ENCODE assay signal across 17 cellular contexts in the genomic region with DNA sequence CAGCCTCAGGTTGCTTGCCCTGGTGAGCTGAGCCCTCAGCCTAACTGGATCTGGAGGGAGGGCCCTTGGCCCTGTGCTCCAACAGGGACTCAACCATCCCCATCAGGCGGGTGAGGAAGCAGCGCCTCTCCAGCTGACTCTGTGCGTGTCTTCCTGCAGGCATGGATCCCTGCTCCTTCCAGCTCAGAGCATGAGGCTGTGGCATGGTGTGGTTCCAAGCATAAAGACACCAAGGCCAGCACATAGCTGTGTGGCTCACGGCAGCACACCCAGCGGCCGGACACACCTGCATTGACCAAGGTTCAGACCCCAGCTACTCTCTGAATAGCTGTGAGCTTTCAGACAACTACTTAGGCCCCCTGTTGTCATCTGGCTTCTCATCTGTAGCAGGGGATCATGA.
DNase-seq lines count a peak whose midpoint lies in the region; ATAC-seq, FAIRE-seq and TF ChIP-seq lines count a peak whose summit lies in the region.
"Had no signal": no experiment of that assay in that cellular context is flagged by ENCODE, and none has a peak within 500 bp of the region (broad histone marks: within the 10 kb centered on the region; RNA-seq: fewer than 3 reads in every experiment).

No MANE protein-coding gene starts in this region.

- ATAC-seq in Panc1 (no peak), HepG2 (peak; percentile 69)
- ATAC-seq: Right ventricle myocardium inferior had no signal

- no peaks in the 10 kb centered on the region for H3K9me3 Mint-ChIP-seq in type B pancreatic cell
- H3K9me3 Mint-ChIP-seq: CD8-positive, alpha-beta memory T cell had no signal

- H3K9me3 ChIP-seq in Panc1 (ENCODE audit: control insufficient read depth, insufficient read depth, low read depth, low read length) (no peaks in the 10 kb centered on the region), HepG2 (ENCODE audit: low read length) (no peaks in the 10 kb centered on the region)
- H3K9me3 ChIP-seq: BLaER1, Peyer's patch, SK-N-SH had no signal

- H3K27me3 Mint-ChIP-seq in type B pancreatic cell: no peaks in the 10 kb centered on the region
- H3K27me3 Mint-ChIP-seq: CD8-positive, alpha-beta memory T cell had no signal

- no peak overlapping the region for H3K9ac ChIP-seq in HepG2 (ENCODE audit: insufficient read depth, low read depth, low read length)
- H3K9ac ChIP-seq: BLaER1, SK-N-SH had no signal

- in situ Hi-C loops in Panc1 (cut with HindIII; ENCODE audit: low pct_unique_long_range_greater_than_20kb, low sequenced_read_pairs) (no loop called here), HepG2 (cut with HindIII; ENCODE audit: extremely low pct_ligation_motif_present, low pct_unique_long_range_greater_than_20kb) (no loop called here)

- POLR2A ChIA-PET in Panc1 (lab: Charles Lee) (no interaction called here), HepG2 (lab: Yijun Ruan, JAX) (no interaction called here)

- TF ChIP-seq CTCF in Panc1 (IDR thresholded peaks at IDR 0.05) (no peak), HepG2 (CRISPR knock-in tag; IDR thresholded peaks at IDR 0.05) (no peak), type B pancreatic cell (conservative IDR thresholded peaks at IDR 0.05) (no peak)

- TF ChIP-seq POLR2A in HepG2 (IDR thresholded peaks at IDR 0.05; ENCODE audit: insufficient read depth in 1 of 2, low read depth in 2 of 2, low read length in 2 of 2): no peak

- CTCF ChIA-PET in Panc1 (lab: Charles Lee): no interaction called here
- CTCF ChIA-PET in HepG2 (lab: Yijun Ruan, JAX; ENCODE audit: low intra/inter-chr PET ratio, low total read pairs): no interaction called here

- H3K27me3 ChIP-seq in Panc1 (ENCODE audit: control insufficient read depth, insufficient read depth, low read length): no peaks in the 10 kb centered on the region
- no peaks in the 10 kb centered on the region for H3K27me3 ChIP-seq in HepG2 (ENCODE audit: control insufficient read depth in 1 of 2, insufficient read depth in 2 of 2, low read length in 2 of 2)
- H3K27me3 ChIP-seq: BLaER1, Peyer's patch had no signal

- H3K4me3 Mint-ChIP-seq in type B pancreatic cell: no peak overlapping the region
- H3K4me3 Mint-ChIP-seq: CD8-positive, alpha-beta memory T cell had no signal

- intact Hi-C loops in Panc1 (cut with micrococcal nuclease; ENCODE audit: unreplicated experiment) (loop anchor here (10.0 kb wide), 1 partner anchor 97 kb away; no protein-coding TSS in a partner anchor), HepG2 (cut with micrococcal nuclease; ENCODE audit: unreplicated experiment) (no loop called here)

- no CpG with 5 or more reads among the region's 6 CpGs for WGBS in HepG2 (ENCODE audit: low lambda C conversion rate)

- no peak for TF ChIP-seq RAD21 in HepG2 (CRISPR knock-in tag; IDR thresholded peaks at IDR 0.05)

- FAIRE-seq in HepG2 (lab: Jason Lieb, UNC): no peak
- FAIRE-seq: G401.6 had no signal

- H3K36me3 ChIP-seq in Panc1 (ENCODE audit: control insufficient read depth, insufficient read depth, low read length) (no peaks in the 10 kb centered on the region), HepG2 (replicated peaks in 1 of 2; ENCODE audit: control insufficient read depth in 1 of 2, insufficient read depth in 2 of 2, low read length in 2 of 2) (peaks cover 0 to 2% of the 10 kb centered on the region in 2 experiments; a peak in 1 of 5 replicates)
- H3K36me3 ChIP-seq: BLaER1, Peyer's patch had no signal

- DNase-seq in NCI-H2171 treated with DMSO at 0.1 percent for 48 hours (lab: John Stamatoyannopoulos, UW) (peak; percentile 38), NCI-H2171 (lab: John Stamatoyannopoulos, UW) (no peak), Panc1 (ENCODE audit: low read depth, low spot score) (no peak), HepG2 (ENCODE audit: low spot score) (peak; percentile 4), type B pancreatic cell (ENCODE audit: extremely low spot score, unreplicated experiment) (peak; percentile 20), MV-4-11 (lab: John Stamatoyannopoulos, UW) (no peak), substantia nigra (lab: John Stamatoyannopoulos, UW) (no peak), HuH-7.5 (ENCODE audit: low spot score) (no peak)
- DNase-seq: 8988T; CD8-positive, alpha-beta memory T cell; DND-41; NCI-H510A treated with DMSO at 0.1 percent for 48 hours; Peyer's patch; SK-N-SH had no signal

- TF ChIP-seq EP300 in HepG2 (IDR thresholded peaks at IDR 0.05; ENCODE audit: low read depth in 2 of 2, low read length in 2 of 2) (no peak), HepG2 (CRISPR knock-in tag; IDR thresholded peaks at IDR 0.05; ENCODE audit: borderline replicate concordance) (no peak)

- BruUV-seq in Panc1 (replicated peaks; lab: Mats Ljungman, UMichigan) (no TSS peak), HepG2 (replicated peaks; lab: Mats Ljungman, UMichigan) (no TSS peak)

- H3K36me3 Mint-ChIP-seq in type B pancreatic cell: no peaks in the 10 kb centered on the region

- H3K27ac ChIP-seq in Panc1 (ENCODE audit: low read length): peak overlapping the region; percentile 90
- peak overlapping the region; percentile 15 for H3K27ac ChIP-seq in HepG2 (ENCODE audit: extremely low read length, insufficient read depth, low read length)
- no peak overlapping the region for H3K27ac ChIP-seq in substantia nigra (ENCODE audit: low read depth, low read length, poor library complexity, severe bottlenecking)
- H3K27ac ChIP-seq: BLaER1, Peyer's patch had no signal

- H2AFZ ChIP-seq in HepG2 (ENCODE audit: low read length): no peak overlapping the region

- H4K20me1 ChIP-seq in HepG2 (ENCODE audit: insufficient read depth, low read length): no peaks in the 10 kb centered on the region

- no peak overlapping the region for H3K4me3 ChIP-seq in Panc1 (ENCODE audit: low read depth in 2 of 2, low read length in 2 of 2)
- no peak overlapping the region for H3K4me3 ChIP-seq in HepG2 (replicated peaks in 1 of 3; ENCODE audit: insufficient read depth in 1 of 3, low read depth in 2 of 3, low read length in 3 of 3)
- H3K4me3 ChIP-seq: BLaER1, Peyer's patch had no signal

- H3K79me2 ChIP-seq in HepG2 (ENCODE audit: insufficient read depth, low read length): no peaks in the 10 kb centered on the region

- H3K4me1 ChIP-seq in Panc1 (ENCODE audit: control insufficient read depth, insufficient read depth, low read length) (peaks cover 33% of the 10 kb centered on the region), HepG2 (ENCODE audit: insufficient read depth, low read length) (peaks cover 39% of the 10 kb centered on the region)
- H3K4me1 ChIP-seq: BLaER1, Peyer's patch had no signal

- H3K4me1 Mint-ChIP-seq in type B pancreatic cell (ENCODE audit: unreplicated experiment): peaks cover 22% of the 10 kb centered on the region
- H3K4me1 Mint-ChIP-seq: CD8-positive, alpha-beta memory T cell had no signal

- H3K27ac Mint-ChIP-seq in type B pancreatic cell: no peak overlapping the region
- H3K27ac Mint-ChIP-seq: CD8-positive, alpha-beta memory T cell had no signal

- no peak overlapping the region for H3K4me2 ChIP-seq in HepG2 (ENCODE audit: low read depth, low read length)
- H3K4me2 ChIP-seq: BLaER1, SK-N-SH had no signal

TF ChIP-seq in HepG2, 621 proteins besides CTCF, POLR2A, EP300 and RAD21 (continues in another document):
- TF ChIP-seq, protein P1, sequence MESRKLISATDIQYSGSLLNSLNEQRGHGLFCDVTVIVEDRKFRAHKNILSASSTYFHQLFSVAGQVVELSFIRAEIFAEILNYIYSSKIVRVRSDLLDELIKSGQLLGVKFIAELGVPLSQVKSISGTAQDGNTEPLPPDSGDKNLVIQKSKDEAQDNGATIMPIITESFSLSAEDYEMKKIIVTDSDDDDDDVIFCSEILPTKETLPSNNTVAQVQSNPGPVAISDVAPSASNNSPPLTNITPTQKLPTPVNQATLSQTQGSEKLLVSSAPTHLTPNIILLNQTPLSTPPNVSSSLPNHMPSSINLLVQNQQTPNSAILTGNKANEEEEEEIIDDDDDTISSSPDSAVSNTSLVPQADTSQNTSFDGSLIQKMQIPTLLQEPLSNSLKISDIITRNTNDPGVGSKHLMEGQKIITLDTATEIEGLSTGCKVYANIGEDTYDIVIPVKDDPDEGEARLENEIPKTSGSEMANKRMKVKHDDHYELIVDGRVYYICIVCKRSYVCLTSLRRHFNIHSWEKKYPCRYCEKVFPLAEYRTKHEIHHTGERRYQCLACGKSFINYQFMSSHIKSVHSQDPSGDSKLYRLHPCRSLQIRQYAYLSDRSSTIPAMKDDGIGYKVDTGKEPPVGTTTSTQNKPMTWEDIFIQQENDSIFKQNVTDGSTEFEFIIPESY (CRISPR knock-in tag; IDR thresholded peaks at IDR 0.05): peak; percentile 62
- TF ChIP-seq ATF7 (IDR thresholded peaks at IDR 0.05): no peak
- no peak for TF ChIP-seq ATF7 (CRISPR knock-in tag; IDR thresholded peaks at IDR 0.05)
- peak; percentile 12; the same call in 1 of the 2 replicates for TF ChIP-seq HNF4A (CRISPR knock-in tag; IDR thresholded peaks at IDR 0.05)
- peak; percentile 42; the same call in 1 of the 2 replicates for TF ChIP-seq ZNF687 (CRISPR knock-in tag; IDR thresholded peaks at IDR 0.05)
- TF ChIP-seq SOX6 (IDR thresholded peaks at IDR 0.05): no peak
- TF ChIP-seq SOX6 (CRISPR knock-in tag; IDR thresholded peaks at IDR 0.05): no peak

Comparison
In these comparisons a context has a peak if more than half of its experiments do, and no peak if none do; other contexts are left out.
1. DNase-seq: peak in NCI-H2171 treated with DMSO at 0.1 percent for 48 hours (single experiment), HepG2 (single experiment) and type B pancreatic cell (single experiment); none in NCI-H2171 (single experiment), Panc1 (single experiment), MV-4-11 (single experiment), substantia nigra (0 of 49) and HuH-7.5 (single experiment).